8 cellular contexts compared by ENCODE assay signal in the genomic region with DNA sequence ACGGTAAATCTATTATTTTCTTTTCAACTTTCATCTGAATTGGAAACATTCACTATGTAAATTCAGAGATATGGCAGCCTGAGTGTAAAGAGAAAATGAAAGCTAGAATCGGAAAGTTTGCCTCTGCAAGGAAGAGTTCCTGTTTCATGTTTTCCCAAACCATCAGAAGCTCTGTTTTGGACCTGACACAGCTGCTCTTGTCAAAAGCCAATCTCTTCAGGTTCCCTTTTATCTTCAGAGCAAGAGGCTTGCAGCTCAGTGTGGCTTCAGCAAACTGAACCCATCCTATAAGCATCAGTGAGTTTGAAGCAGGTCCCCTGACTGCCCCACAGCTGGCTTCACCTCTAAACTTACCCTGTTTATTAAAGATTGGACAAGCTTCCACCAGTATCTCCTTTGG.
DNase-seq lines count a peak whose midpoint lies in the region; ATAC-seq and TF ChIP-seq lines count a peak whose summit lies in the region.

No MANE protein-coding gene starts in this region.

- H3K4me2 ChIP-seq in DND-41 (ENCODE audit: insufficient read depth, low read length) = peak overlapping the region; percentile 25

- no peaks in the 10 kb centered on the region for H4K20me1 ChIP-seq in DND-41 (ENCODE audit: insufficient read depth, low read length)

- peaks cover 14% of the 10 kb centered on the region for H3K4me1 ChIP-seq in DND-41 (ENCODE audit: insufficient read depth, low read length)

- peak; percentile 5 for DNase-seq in DND-41
- DNase-seq in fibroblast of pulmonary artery (ENCODE audit: low read depth) = peak; percentile 17
- DNase-seq in NCI-H1436 (lab: John Stamatoyannopoulos, UW) = no peak
- DNase-seq in posterior vena cava (ENCODE audit: low spot score) = no peak
- no peak for DNase-seq in stimulated activated CD4-positive, alpha-beta T cell treated with anti-CD3 and anti-CD28 coated beads, Interleukin-2, amount 100 ng/mL, for 24 hours
- no peak for DNase-seq in midbrain (lab: John Stamatoyannopoulos, UW)

- H3K27ac ChIP-seq in DND-41 (ENCODE audit: low read length) = no peak overlapping the region

- peak; percentile 57 for ATAC-seq in DND-41 (ENCODE audit: insufficient read depth, low read depth)
- peak; percentile 78 for ATAC-seq in GM19468 (IDR thresholded peaks at IDR 0.05; ENCODE audit: extremely low read depth, unreplicated experiment)
- ATAC-seq in HG03442 (IDR thresholded peaks at IDR 0.05; ENCODE audit: unreplicated experiment) = peak; percentile 78

- no peak for TF ChIP-seq CTCF in DND-41 (IDR thresholded peaks at IDR 0.05; ENCODE audit: borderline replicate concordance, extremely low read depth, low read length, poor library complexity, severe bottlenecking)
- no peak for TF ChIP-seq CTCF in fibroblast of pulmonary artery (IDR thresholded peaks at IDR 0.05; ENCODE audit: low read length, missing control alignments)

- no peak overlapping the region for H2AFZ ChIP-seq in DND-41 (ENCODE audit: low read depth, low read length)

- H3K9me3 ChIP-seq in DND-41 (ENCODE audit: insufficient read depth, low read length, severe bottlenecking) = no peaks in the 10 kb centered on the region

- H3K4me3 ChIP-seq in DND-41 (ENCODE audit: low read depth in 1 of 2, low read length in 2 of 2) = 0 out of 4 replicates have a peak overlapping the region, but pooled peaks of 1 of the 2 experiments have one; percentile 9
- peak overlapping the region; percentile 33 for H3K4me3 ChIP-seq in fibroblast of pulmonary artery (replicated peaks; ENCODE audit: low read depth, low read length)

- intact Hi-C loops in posterior vena cava (cut with DNase I) = no loop called here

- H3K79me2 ChIP-seq in DND-41 (ENCODE audit: insufficient read depth, low read length) = no peaks in the 10 kb centered on the region

- no peaks in the 10 kb centered on the region for H3K36me3 ChIP-seq in DND-41 (ENCODE audit: insufficient read depth, low read length)

- no peak overlapping the region for H3K9ac ChIP-seq in DND-41 (ENCODE audit: low read depth, low read length)

- H3K27me3 ChIP-seq in DND-41 (ENCODE audit: insufficient read depth, low read length, poor library complexity) = no peaks in the 10 kb centered on the region

Comparison
In these comparisons a context has a peak if more than half of its experiments do, and no peak if none do; other contexts are left out.
1. DNase-seq: peak in DND-41 (single experiment) and fibroblast of pulmonary artery (single experiment); none in NCI-H1436 (single experiment), posterior vena cava (single experiment), stimulated activated CD4-positive, alpha-beta T cell treated with anti-CD3 and anti-CD28 coated beads, Interleukin-2, amount 100 ng/mL, for 24 hours (0 of 2) and midbrain (single experiment).
2. Peak in every context shown above with its lines, with median percentiles within 50 percentile points of each other: ATAC-seq.